14 cellular contexts compared by ENCODE assay signal in genomic region chr18:9289698-9290097, GRCh38. TPM values are rescaled to one million over a fixed set of nuclear protein-coding genes. Genes with fewer than 3 reads are reported as not detected.
DNase-seq lines count a peak whose midpoint lies in the region; ATAC-seq, FAIRE-seq and TF ChIP-seq lines count a peak whose summit lies in the region.
"Had no signal": no experiment of that assay in that cellular context is flagged by ENCODE, and none has a peak within 500 bp of the region (broad histone marks: within the 10 kb centered on the region; RNA-seq: fewer than 3 reads in every experiment).

No MANE protein-coding gene starts in this region.

- H4K91ac ChIP-seq in mesenchymal stem cell (ENCODE audit: low read length) = no peak overlapping the region

- H3K79me2 ChIP-seq in HepG2 (ENCODE audit: insufficient read depth, low read length) = no peaks in the 10 kb centered on the region
- no peaks in the 10 kb centered on the region for H3K79me2 ChIP-seq in PC-3 (ENCODE audit: low read length)

- POLR2A ChIA-PET in HepG2 (lab: Yijun Ruan, JAX) = no interaction called here
- POLR2A ChIA-PET in PC-3 (lab: Charles Lee; ENCODE audit: unreplicated experiment) = no interaction called here

- H2BK120ac ChIP-seq in mesenchymal stem cell (ENCODE audit: low read depth, low read length) = no peak overlapping the region

- CTCF ChIA-PET in HepG2 (lab: Yijun Ruan, JAX; ENCODE audit: low intra/inter-chr PET ratio, low total read pairs) (no interaction called here), PC-3 (lab: Charles Lee) (interaction anchor here (0.6 kb wide), 1 partner anchor 222 kb away, joined by 4 read pairs; no protein-coding TSS in a partner anchor)

- no peak for FAIRE-seq in HepG2 (lab: Jason Lieb, UNC)
- FAIRE-seq: HTR-8/SVneo had no signal

- intact Hi-C loops in HepG2 (cut with micrococcal nuclease; ENCODE audit: unreplicated experiment) (no loop called here), right lobe of liver (cut with DNase I) (no loop called here), PC-3 (cut with micrococcal nuclease) (loop anchor here (5.0 kb wide), 1 partner anchor 218 kb away; no protein-coding TSS in a partner anchor)

- TF ChIP-seq EP300 in HepG2 (IDR thresholded peaks at IDR 0.05; ENCODE audit: low read depth in 2 of 2, low read length in 2 of 2) = no peak
- TF ChIP-seq EP300 in HepG2 (CRISPR knock-in tag; IDR thresholded peaks at IDR 0.05; ENCODE audit: borderline replicate concordance) = no peak

- H3K9me3 Mint-ChIP-seq in stimulated activated effector memory CD8-positive, alpha-beta T cell treated with anti-CD3 and anti-CD28 coated beads, Interleukin-12 subunit alpha, Interleukin-12 subunit beta, amount 100 ng/mL, for 72 hours = peaks cover 2% of the 10 kb centered on the region

- no peak overlapping the region for H2BK15ac ChIP-seq in mesenchymal stem cell (ENCODE audit: low read depth, poor library complexity, severe bottlenecking)

- BruUV-seq in HepG2 (replicated peaks; lab: Mats Ljungman, UMichigan) (no TSS peak), PC-3 (replicated peaks; lab: Mats Ljungman, UMichigan) (no TSS peak)

- no peaks in the 10 kb centered on the region for H3K9me2 ChIP-seq in PC-3 (replicated peaks; ENCODE audit: low read length)

- no peak overlapping the region for H2BK5ac ChIP-seq in mesenchymal stem cell (ENCODE audit: low read depth, low read length, poor library complexity, severe bottlenecking)

- no peak overlapping the region for H3K23ac ChIP-seq in mesenchymal stem cell (ENCODE audit: low read length in 2 of 2)

- H2BK12ac ChIP-seq in mesenchymal stem cell (ENCODE audit: low read length in 2 of 2) = no peak overlapping the region

- no peak overlapping the region for H3K4me2 ChIP-seq in HepG2 (ENCODE audit: low read depth, low read length)
- H3K4me2 ChIP-seq in PC-3 (ENCODE audit: low read length) = no peak overlapping the region
- no peak overlapping the region for H3K4me2 ChIP-seq in mesenchymal stem cell (ENCODE audit: low read length, poor library complexity, severe bottlenecking)

- TF ChIP-seq RAD21 in HepG2 (CRISPR knock-in tag; IDR thresholded peaks at IDR 0.05) = no peak

- H3K36me3 ChIP-seq in HepG2 (replicated peaks in 1 of 2; ENCODE audit: control insufficient read depth in 1 of 2, insufficient read depth in 2 of 2, low read length in 2 of 2) = no peaks in the 10 kb centered on the region
- no peaks in the 10 kb centered on the region for H3K36me3 ChIP-seq in right lobe of liver
- 0 out of 2 replicates have a peak, but pooled peaks cover 3% of the 10 kb centered on the region for H3K36me3 ChIP-seq in PC-3 (ENCODE audit: low read depth, low read length)
- H3K36me3 ChIP-seq in mesenchymal stem cell (ENCODE audit: control insufficient read depth in 1 of 2, insufficient read depth in 2 of 2, low read depth in 1 of 2, low read length in 2 of 2) = no peaks in the 10 kb centered on the region
- H3K36me3 ChIP-seq: HAP-1 had no signal

- no peak overlapping the region for H3K4ac ChIP-seq in mesenchymal stem cell (ENCODE audit: low read depth in 1 of 2, low read length in 2 of 2)

- H3K27me3 ChIP-seq in HepG2 (ENCODE audit: control insufficient read depth in 1 of 2, insufficient read depth in 2 of 2, low read length in 2 of 2) (no peaks in the 10 kb centered on the region), right lobe of liver (no peaks in the 10 kb centered on the region), PC-3 (ENCODE audit: low read length) (no peaks in the 10 kb centered on the region), mesenchymal stem cell (ENCODE audit: control insufficient read depth in 1 of 2, insufficient read depth in 1 of 2, low read length in 2 of 2) (no peaks in the 10 kb centered on the region)

- no peaks in the 10 kb centered on the region for H3K36me3 Mint-ChIP-seq in stimulated activated effector memory CD8-positive, alpha-beta T cell treated with anti-CD3 and anti-CD28 coated beads, Interleukin-12 subunit alpha, Interleukin-12 subunit beta, amount 100 ng/mL, for 72 hours

- no peak for TF ChIP-seq CTCF in HepG2 (CRISPR knock-in tag; IDR thresholded peaks at IDR 0.05)
- TF ChIP-seq CTCF in right lobe of liver (IDR thresholded peaks at IDR 0.05) = no peak
- TF ChIP-seq CTCF in PC-3 (conservative IDR thresholded peaks at IDR 0.05; ENCODE audit: low read depth, low read length) = no peak
- TF ChIP-seq CTCF in foreskin fibroblast (IDR thresholded peaks at IDR 0.05; ENCODE audit: low read depth, low read length) = no peak

- H2AFZ ChIP-seq in HepG2 (ENCODE audit: low read length) = no peak overlapping the region
- no peak overlapping the region for H2AFZ ChIP-seq in PC-3 (ENCODE audit: low read length)
- H2AFZ ChIP-seq in mesenchymal stem cell (ENCODE audit: low read depth, low read length) = no peak overlapping the region

- peak overlapping the region; percentile 11 to 73 for H3K18ac ChIP-seq in mesenchymal stem cell (ENCODE audit: low read depth in 1 of 2, low read length in 2 of 2)

- H3K4me3 ChIP-seq in HepG2 (replicated peaks in 1 of 3; ENCODE audit: insufficient read depth in 1 of 3, low read depth in 2 of 3, low read length in 3 of 3) (no peak overlapping the region), right lobe of liver (no peak overlapping the region), PC-3 (ENCODE audit: low read length) (no peak overlapping the region), mesenchymal stem cell (ENCODE audit: insufficient read depth in 1 of 2, low read depth in 1 of 2, low read length in 2 of 2) (no peak overlapping the region), foreskin fibroblast (ENCODE audit: low read depth in 1 of 2, low read length in 2 of 2) (no peak overlapping the region)
- H3K4me3 ChIP-seq: HAP-1 had no signal

- no peak overlapping the region for H3K14ac ChIP-seq in mesenchymal stem cell (ENCODE audit: low read length in 2 of 2)

- no peak for DNase-seq in HepG2 (ENCODE audit: low spot score)
- DNase-seq in right lobe of liver = no peak
- DNase-seq in PC-3 = no peak
- no peak for DNase-seq in mesenchymal stem cell
- no peak for DNase-seq in stimulated activated effector memory CD8-positive, alpha-beta T cell treated with anti-CD3 and anti-CD28 coated beads, Interleukin-12 subunit alpha, Interleukin-12 subunit beta, amount 100 ng/mL, for 72 hours (ENCODE audit: low spot score in 2 of 2)
- DNase-seq in NK-92 treated with Interleukin-12 subunit alpha and Interleukin-12 subunit beta, amount 100 ng/mL, for 24 hours (lab: John Stamatoyannopoulos, UW) = no peak
- DNase-seq in DMS 273 (lab: John Stamatoyannopoulos, UW; ENCODE audit: unreplicated experiment) = no peak
- DNase-seq in foreskin fibroblast = no peak
- DNase-seq: 8988T; CD4-positive, alpha-beta T cell; DMS79 treated with DMSO at 0.1 percent for 48 hours; GF-D8 had no signal

- H2AK5ac ChIP-seq in mesenchymal stem cell (ENCODE audit: low read length, severe bottlenecking) = no peak overlapping the region

- ATAC-seq in HepG2 = no peak
- no peak for ATAC-seq in right lobe of liver
- peak; percentile 41; the same call in 1 of the 2 replicates for ATAC-seq in PC-3
- ATAC-seq in stimulated activated effector memory CD8-positive, alpha-beta T cell treated with anti-CD3 and anti-CD28 coated beads, Interleukin-12 subunit alpha, Interleukin-12 subunit beta, amount 100 ng/mL, for 72 hours = no peak

- TF ChIP-seq POLR2A in HepG2 (IDR thresholded peaks at IDR 0.05; ENCODE audit: insufficient read depth in 1 of 2, low read depth in 2 of 2, low read length in 2 of 2) (no peak), right lobe of liver (IDR thresholded peaks at IDR 0.05) (no peak)

- H3K4me1 ChIP-seq in HepG2 (ENCODE audit: insufficient read depth, low read length) (0 out of 2 replicates have a peak, but pooled peaks cover 5% of the 10 kb centered on the region), right lobe of liver (no peaks in the 10 kb centered on the region), PC-3 (ENCODE audit: insufficient read depth, low read length) (peaks cover 6% of the 10 kb centered on the region), mesenchymal stem cell (ENCODE audit: control insufficient read depth, insufficient read depth, low read depth, low read length) (no peaks in the 10 kb centered on the region)

- no peak overlapping the region for H3K9ac ChIP-seq in HepG2 (ENCODE audit: insufficient read depth, low read depth, low read length)
- no peak overlapping the region for H3K9ac ChIP-seq in PC-3 (ENCODE audit: low read length)
- no peak overlapping the region for H3K9ac ChIP-seq in mesenchymal stem cell (ENCODE audit: low read length)

- no peak overlapping the region for H3K4me3 Mint-ChIP-seq in stimulated activated effector memory CD8-positive, alpha-beta T cell treated with anti-CD3 and anti-CD28 coated beads, Interleukin-12 subunit alpha, Interleukin-12 subunit beta, amount 100 ng/mL, for 72 hours
- H3K4me3 Mint-ChIP-seq: CD4-positive, alpha-beta T cell had no signal

- peak overlapping the region; percentile 39 for H3K27ac Mint-ChIP-seq in stimulated activated effector memory CD8-positive, alpha-beta T cell treated with anti-CD3 and anti-CD28 coated beads, Interleukin-12 subunit alpha, Interleukin-12 subunit beta, amount 100 ng/mL, for 72 hours
- H3K27ac Mint-ChIP-seq: CD4-positive, alpha-beta T cell had no signal

- no peaks in the 10 kb centered on the region for H4K20me1 ChIP-seq in HepG2 (ENCODE audit: insufficient read depth, low read length)
- H4K20me1 ChIP-seq in PC-3 (ENCODE audit: low read length) = no peaks in the 10 kb centered on the region

- H3K79me1 ChIP-seq in mesenchymal stem cell (replicated peaks; ENCODE audit: low read length, poor library complexity, severe bottlenecking) = no peaks in the 10 kb centered on the region

- no peaks in the 10 kb centered on the region for H3K4me1 Mint-ChIP-seq in stimulated activated effector memory CD8-positive, alpha-beta T cell treated with anti-CD3 and anti-CD28 coated beads, Interleukin-12 subunit alpha, Interleukin-12 subunit beta, amount 100 ng/mL, for 72 hours

- H3K27ac ChIP-seq in HepG2 (ENCODE audit: extremely low read length, insufficient read depth, low read length) (no peak overlapping the region), right lobe of liver (no peak overlapping the region), PC-3 (ENCODE audit: low read length) (no peak overlapping the region), mesenchymal stem cell (ENCODE audit: low read length, poor library complexity, severe bottlenecking) (peak overlapping the region; percentile 54)

- no peak overlapping the region for H4K8ac ChIP-seq in mesenchymal stem cell (ENCODE audit: low read length)

- no peaks in the 10 kb centered on the region for H3F3A ChIP-seq in PC-3 (ENCODE audit: low read length, unreplicated experiment)

- in situ Hi-C loops in HepG2 (cut with HindIII; ENCODE audit: extremely low pct_ligation_motif_present, low pct_unique_long_range_greater_than_20kb) = no loop called here

- peaks cover 11% of the 10 kb centered on the region for H3K9me3 ChIP-seq in HepG2 (ENCODE audit: low read length)
- H3K9me3 ChIP-seq in right lobe of liver = no peaks in the 10 kb centered on the region
- peaks cover 6% of the 10 kb centered on the region; the same call in 1 of the 2 replicates for H3K9me3 ChIP-seq in PC-3 (ENCODE audit: low read length)
- peaks cover 3% of the 10 kb centered on the region for H3K9me3 ChIP-seq in mesenchymal stem cell (ENCODE audit: control insufficient read depth, low read length)

RNA-seq across cellular contexts. Expression of gene TWSG1, which starts 44.9 kb away (rescaled TPM):
- total RNA-seq in HepG2 (2016; rRNA removed; fragmentation: Illumina TruSeq; extraction: Trizol) (8.0 and 9.4 TPM in 2 replicates), right lobe of liver (10 to 100 TPM in 1 of 6 experiments, 1 to 10 TPM in 5; 3.7 to 11.3 (median 5.9) TPM), PC-3 (2014; rRNA removed) (30.1 and 32.8 TPM in 2 replicates)
- total RNA-seq in HepG2 (2016; cell fraction: cytosol; rRNA removed; fragmentation: Illumina TruSeq; extraction: Trizol; ENCODE audit: low read depth) = 1.2 and 1.9 TPM in 2 replicates
- 7.9 and 10.3 TPM in 2 replicates for total RNA-seq in HepG2 (2016; cell fraction: insoluble cytoplasmic fraction; rRNA removed; fragmentation: Illumina TruSeq; extraction: Trizol)
- 4.9 and 5.4 TPM in 2 replicates for total RNA-seq in HepG2 (2016; cell fraction: membrane; rRNA removed; fragmentation: Illumina TruSeq; extraction: Trizol)
- total RNA-seq in HepG2 (2016; cell fraction: nucleus; rRNA removed; fragmentation: Illumina TruSeq; extraction: Trizol) = 8.5 and 9.5 TPM in 2 replicates
- 6.6 and 7.1 TPM in 2 replicates for polyA plus RNA-seq in HepG2 (2011; rRNA removed)
- polyA plus RNA-seq in HepG2 (2011; cell fraction: cytosol; rRNA removed) = 5.3 and 6.0 TPM in 2 replicates
- polyA plus RNA-seq in HepG2 (2011; cell fraction: nucleus; rRNA removed) = 2.3 and 3.0 TPM in 2 replicates
- 5.4 and 6.3 TPM in 2 replicates for polyA plus RNA-seq in HepG2 (2012)
- 1.3 and 1.9 TPM in 2 replicates for polyA plus RNA-seq in HepG2 (2016; cell fraction: cytosol; fragmentation: Illumina TruSeq; extraction: Trizol; ENCODE audit: low read depth)
- polyA plus RNA-seq in HepG2 (2016; cell fraction: insoluble cytoplasmic fraction; fragmentation: Illumina TruSeq; extraction: Trizol; ENCODE audit: low read depth) = 6.9 and 7.7 TPM in 2 replicates
- 3.9 and 4.1 TPM in 2 replicates for polyA plus RNA-seq in HepG2 (2016; cell fraction: membrane; fragmentation: Illumina TruSeq; extraction: Trizol; ENCODE audit: low read depth)
- 10.5 and 12.3 TPM in 2 replicates for polyA plus RNA-seq in HepG2 (2016; cell fraction: nucleus; fragmentation: Illumina TruSeq; extraction: Trizol; ENCODE audit: insufficient read depth, low read depth)
- 24.6 and 30.8 TPM in 2 replicates for polyA minus RNA-seq in HepG2 (2011; rRNA and poly(A)+ RNA removed; ENCODE audit: low replicate concordance)
- 9.4 and 13.4 TPM in 2 replicates for polyA minus RNA-seq in HepG2 (2011; cell fraction: cytosol; rRNA and poly(A)+ RNA removed)
- polyA minus RNA-seq in HepG2 (2011; cell fraction: nucleus; rRNA and poly(A)+ RNA removed) = 4.5 and 6.8 TPM in 2 replicates
- polyA plus RNA-seq in mesenchymal stem cell (2013, experiment 1 of 2) = 88.2 TPM
- 101 TPM for polyA plus RNA-seq in mesenchymal stem cell (2013, experiment 2 of 2)
